1 cellular context compared by ENCODE assay signal in the genomic region with DNA sequence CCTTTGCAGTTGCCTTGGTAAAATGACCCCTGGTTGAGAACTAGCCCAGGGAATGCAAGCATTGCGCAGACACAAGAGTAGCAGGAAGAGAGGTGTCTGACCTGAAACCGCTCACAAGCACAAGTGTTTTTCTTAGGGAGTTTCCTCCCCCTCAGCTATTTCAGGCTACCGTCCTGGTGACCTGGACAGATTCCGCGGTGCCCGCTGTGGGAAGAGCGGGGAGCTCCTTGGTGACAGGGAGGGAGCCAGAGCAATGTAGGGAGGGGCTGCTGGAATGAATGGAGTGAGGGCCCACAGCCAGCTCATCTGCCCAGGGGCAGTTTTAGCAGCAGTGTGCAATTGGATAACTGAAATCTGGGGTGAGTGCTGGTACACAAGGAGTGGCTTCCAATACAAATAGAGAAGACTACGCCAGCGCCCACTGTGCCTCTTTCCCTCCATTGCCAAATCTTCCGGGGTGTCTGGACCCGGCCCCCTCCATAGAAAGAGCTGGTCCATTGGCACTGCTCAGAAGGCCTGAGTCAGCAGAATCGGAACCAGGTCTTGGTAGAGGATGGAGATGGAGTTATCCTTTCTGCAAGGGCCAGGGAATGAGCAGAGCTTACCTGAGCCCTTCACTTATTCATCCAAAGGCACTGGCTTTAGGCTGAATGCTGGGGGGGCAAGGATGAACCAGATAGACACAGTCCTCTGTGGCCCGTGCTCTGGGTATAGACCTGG.
TF ChIP-seq lines count a peak whose summit lies in the region.

No MANE protein-coding gene starts in this region.

TF ChIP-seq in HepG2, 621 proteins besides CTCF, POLR2A, EP300 and RAD21 (continued from another document):
- TF ChIP-seq, protein P1, sequence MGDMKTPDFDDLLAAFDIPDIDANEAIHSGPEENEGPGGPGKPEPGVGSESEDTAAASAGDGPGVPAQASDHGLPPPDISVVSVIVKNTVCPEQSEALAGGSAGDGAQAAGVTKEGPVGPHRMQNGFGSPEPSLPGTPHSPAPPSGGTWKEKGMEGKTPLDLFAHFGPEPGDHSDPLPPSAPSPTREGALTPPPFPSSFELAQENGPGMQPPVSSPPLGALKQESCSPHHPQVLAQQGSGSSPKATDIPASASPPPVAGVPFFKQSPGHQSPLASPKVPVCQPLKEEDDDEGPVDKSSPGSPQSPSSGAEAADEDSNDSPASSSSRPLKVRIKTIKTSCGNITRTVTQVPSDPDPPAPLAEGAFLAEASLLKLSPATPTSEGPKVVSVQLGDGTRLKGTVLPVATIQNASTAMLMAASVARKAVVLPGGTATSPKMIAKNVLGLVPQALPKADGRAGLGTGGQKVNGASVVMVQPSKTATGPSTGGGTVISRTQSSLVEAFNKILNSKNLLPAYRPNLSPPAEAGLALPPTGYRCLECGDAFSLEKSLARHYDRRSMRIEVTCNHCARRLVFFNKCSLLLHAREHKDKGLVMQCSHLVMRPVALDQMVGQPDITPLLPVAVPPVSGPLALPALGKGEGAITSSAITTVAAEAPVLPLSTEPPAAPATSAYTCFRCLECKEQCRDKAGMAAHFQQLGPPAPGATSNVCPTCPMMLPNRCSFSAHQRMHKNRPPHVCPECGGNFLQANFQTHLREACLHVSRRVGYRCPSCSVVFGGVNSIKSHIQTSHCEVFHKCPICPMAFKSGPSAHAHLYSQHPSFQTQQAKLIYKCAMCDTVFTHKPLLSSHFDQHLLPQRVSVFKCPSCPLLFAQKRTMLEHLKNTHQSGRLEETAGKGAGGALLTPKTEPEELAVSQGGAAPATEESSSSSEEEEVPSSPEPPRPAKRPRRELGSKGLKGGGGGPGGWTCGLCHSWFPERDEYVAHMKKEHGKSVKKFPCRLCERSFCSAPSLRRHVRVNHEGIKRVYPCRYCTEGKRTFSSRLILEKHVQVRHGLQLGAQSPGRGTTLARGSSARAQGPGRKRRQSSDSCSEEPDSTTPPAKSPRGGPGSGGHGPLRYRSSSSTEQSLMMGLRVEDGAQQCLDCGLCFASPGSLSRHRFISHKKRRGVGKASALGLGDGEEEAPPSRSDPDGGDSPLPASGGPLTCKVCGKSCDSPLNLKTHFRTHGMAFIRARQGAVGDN (CRISPR knock-in tag; IDR thresholded peaks at IDR 0.05): peak; percentile 58
- TF ChIP-seq KAT7 (CRISPR knock-in tag; IDR thresholded peaks at IDR 0.05; ENCODE audit: borderline replicate concordance) (no peak), ZBTB38 (CRISPR knock-in tag; IDR thresholded peaks at IDR 0.05) (peak; percentile 89), WIZ (CRISPR knock-in tag; IDR thresholded peaks at IDR 0.05) (no peak), ZNF501 (CRISPR knock-in tag; IDR thresholded peaks at IDR 0.05) (no peak), MAFF (IDR thresholded peaks at IDR 0.05; ENCODE audit: low read depth, low read length) (peak; percentile 98), PCBP2 (optimal IDR thresholded peaks at IDR 0.05; ENCODE audit: low read depth, low read length, poor library complexity, severe bottlenecking) (no peak)
- TF ChIP-seq, protein P2, sequence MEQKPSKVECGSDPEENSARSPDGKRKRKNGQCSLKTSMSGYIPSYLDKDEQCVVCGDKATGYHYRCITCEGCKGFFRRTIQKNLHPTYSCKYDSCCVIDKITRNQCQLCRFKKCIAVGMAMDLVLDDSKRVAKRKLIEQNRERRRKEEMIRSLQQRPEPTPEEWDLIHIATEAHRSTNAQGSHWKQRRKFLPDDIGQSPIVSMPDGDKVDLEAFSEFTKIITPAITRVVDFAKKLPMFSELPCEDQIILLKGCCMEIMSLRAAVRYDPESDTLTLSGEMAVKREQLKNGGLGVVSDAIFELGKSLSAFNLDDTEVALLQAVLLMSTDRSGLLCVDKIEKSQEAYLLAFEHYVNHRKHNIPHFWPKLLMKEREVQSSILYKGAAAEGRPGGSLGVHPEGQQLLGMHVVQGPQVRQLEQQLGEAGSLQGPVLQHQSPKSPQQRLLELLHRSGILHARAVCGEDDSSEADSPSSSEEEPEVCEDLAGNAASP (CRISPR knock-in tag; IDR thresholded peaks at IDR 0.05; ENCODE audit: borderline replicate concordance): no peak
- TF ChIP-seq, protein P3, sequence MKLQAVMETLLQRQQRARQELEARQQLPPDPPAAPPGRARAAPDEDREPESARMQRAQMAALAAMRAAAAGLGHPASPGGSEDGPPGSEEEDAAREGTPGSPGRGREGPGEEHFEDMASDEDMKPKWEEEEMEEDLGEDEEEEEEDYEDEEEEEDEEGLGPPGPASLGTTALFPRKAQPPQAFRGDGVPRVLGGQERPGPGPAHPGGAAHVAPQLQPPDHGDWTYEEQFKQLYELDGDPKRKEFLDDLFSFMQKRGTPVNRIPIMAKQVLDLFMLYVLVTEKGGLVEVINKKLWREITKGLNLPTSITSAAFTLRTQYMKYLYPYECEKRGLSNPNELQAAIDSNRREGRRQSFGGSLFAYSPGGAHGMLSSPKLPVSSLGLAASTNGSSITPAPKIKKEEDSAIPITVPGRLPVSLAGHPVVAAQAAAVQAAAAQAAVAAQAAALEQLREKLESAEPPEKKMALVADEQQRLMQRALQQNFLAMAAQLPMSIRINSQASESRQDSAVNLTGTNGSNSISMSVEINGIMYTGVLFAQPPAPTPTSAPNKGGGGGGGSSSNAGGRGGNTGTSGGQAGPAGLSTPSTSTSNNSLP (IDR thresholded peaks at IDR 0.05; ENCODE audit: low read depth, low read length): no peak
- TF ChIP-seq, protein P4, sequence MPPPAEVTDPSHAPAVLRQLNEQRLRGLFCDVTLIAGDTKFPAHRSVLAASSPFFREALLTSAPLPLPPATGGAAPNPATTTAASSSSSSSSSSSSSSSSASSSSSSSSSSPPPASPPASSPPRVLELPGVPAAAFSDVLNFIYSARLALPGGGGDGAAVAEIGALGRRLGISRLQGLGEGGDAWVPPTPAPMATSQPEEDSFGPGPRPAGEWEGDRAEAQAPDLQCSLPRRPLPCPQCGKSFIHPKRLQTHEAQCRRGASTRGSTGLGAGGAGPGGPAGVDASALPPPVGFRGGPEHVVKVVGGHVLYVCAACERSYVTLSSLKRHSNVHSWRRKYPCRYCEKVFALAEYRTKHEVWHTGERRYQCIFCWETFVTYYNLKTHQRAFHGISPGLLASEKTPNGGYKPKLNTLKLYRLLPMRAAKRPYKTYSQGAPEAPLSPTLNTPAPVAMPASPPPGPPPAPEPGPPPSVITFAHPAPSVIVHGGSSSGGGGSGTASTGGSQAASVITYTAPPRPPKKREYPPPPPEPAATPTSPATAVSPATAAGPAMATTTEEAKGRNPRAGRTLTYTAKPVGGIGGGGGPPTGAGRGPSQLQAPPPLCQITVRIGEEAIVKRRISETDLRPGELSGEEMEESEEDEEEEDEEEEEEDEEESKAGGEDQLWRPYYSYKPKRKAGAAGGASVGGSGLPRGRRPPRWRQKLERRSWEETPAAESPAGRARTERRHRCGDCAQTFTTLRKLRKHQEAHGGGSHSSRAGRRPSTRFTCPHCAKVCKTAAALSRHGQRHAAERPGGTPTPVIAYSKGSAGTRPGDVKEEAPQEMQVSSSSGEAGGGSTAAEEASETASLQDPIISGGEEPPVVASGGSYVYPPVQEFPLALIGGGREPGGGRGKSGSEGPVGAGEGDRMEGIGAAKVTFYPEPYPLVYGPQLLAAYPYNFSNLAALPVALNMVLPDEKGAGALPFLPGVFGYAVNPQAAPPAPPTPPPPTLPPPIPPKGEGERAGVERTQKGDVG (CRISPR knock-in tag; IDR thresholded peaks at IDR 0.05; ENCODE audit: borderline replicate concordance): peak; percentile 43; the same call in 1 of the 2 replicates
- TF ChIP-seq, protein P5, sequence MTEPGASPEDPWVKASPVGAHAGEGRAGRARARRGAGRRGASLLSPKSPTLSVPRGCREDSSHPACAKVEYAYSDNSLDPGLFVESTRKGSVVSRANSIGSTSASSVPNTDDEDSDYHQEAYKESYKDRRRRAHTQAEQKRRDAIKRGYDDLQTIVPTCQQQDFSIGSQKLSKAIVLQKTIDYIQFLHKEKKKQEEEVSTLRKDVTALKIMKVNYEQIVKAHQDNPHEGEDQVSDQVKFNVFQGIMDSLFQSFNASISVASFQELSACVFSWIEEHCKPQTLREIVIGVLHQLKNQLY (CRISPR knock-in tag; IDR thresholded peaks at IDR 0.05): no peak
